9 cellular contexts compared by ENCODE assay signal in the genomic region with DNA sequence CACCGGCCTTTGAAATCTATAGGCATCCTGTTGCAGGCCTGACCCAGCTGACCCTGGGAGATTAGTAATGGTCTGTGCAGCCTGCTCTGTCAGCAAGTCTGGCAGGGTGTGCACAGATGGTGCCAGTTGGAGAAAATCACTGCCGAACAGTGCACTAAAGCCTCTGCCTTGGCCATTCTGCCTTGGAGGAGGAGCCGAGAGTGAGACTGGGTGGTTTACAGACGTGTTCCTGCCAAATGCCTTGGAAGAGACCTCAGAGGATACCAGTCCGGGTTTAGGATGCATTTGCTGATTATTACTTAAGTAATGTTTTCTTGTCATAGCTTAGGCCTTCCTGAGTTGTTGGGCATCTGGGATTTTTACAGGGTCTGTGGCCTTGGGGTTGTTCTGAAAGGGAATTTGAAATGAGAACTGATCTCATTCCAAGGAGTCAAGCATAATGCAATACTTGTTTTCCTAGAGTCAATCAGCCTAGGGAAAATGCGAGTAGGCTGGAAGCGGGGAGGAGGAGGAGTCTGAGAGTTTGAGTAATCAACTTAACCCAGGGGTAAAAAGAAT.
DNase-seq lines count a peak whose midpoint lies in the region; ATAC-seq and TF ChIP-seq lines count a peak whose summit lies in the region.
"Had no signal": no experiment of that assay in that cellular context is flagged by ENCODE, and none has a peak within 500 bp of the region (broad histone marks: within the 10 kb centered on the region; RNA-seq: fewer than 3 reads in every experiment).

No MANE protein-coding gene starts in this region.

- in situ Hi-C loops in GM13977 (cut with MboI; ENCODE audit: low pct_unique_long_range_greater_than_20kb, low sequenced_read_pairs, unreplicated experiment): no loop called here

- DNase-seq in AG04449 (ENCODE audit: low read depth, low spot score) (peak; percentile 81), NCI-H524 (lab: John Stamatoyannopoulos, UW) (peak; percentile 76 to 90), nephron progenitor cell (peak; percentile 59), GM13977 (ENCODE audit: low spot score) (no peak), activated T-cell treated with anti-CD3 and anti-CD28 coated beads for 4 hours (no peak)
- DNase-seq in stimulated activated naive CD4-positive, alpha-beta T cell treated with Interleukin-2 at 50 U/mL for 16 hours (lab: John Stamatoyannopoulos, UW): no peak
- DNase-seq in activated T-cell treated with anti-CD3 and anti-CD28 coated beads, Interleukin-2, amount 50 U/mL, for 72 hours: no peak
- DNase-seq: activated gamma-delta T cell had no signal

- POLR2A ChIA-PET in AG04449 (lab: Yijun Ruan, JAX): interaction anchor here (0.7 kb wide), 2 partner anchors 8 to 72 kb away, joined by 3 to 4 read pairs; no protein-coding TSS in a partner anchor

- ATAC-seq in esophagus mucosa: peak; percentile 52
- no peak for ATAC-seq in activated T-cell treated with anti-CD3 and anti-CD28 coated beads, Interleukin-2, amount 50 U/mL, for 72 hours (replicated peaks in 1 of 2)

- no peaks in the 10 kb centered on the region for H3K27me3 Mint-ChIP-seq in nephron progenitor cell (ENCODE audit: low read depth, poor library complexity)
- H3K27me3 Mint-ChIP-seq in activated T-cell treated with anti-CD3 and anti-CD28 coated beads, Interleukin-2, amount 50 U/mL, for 72 hours (ENCODE audit: low read depth): no peaks in the 10 kb centered on the region

- TF ChIP-seq CTCF in AG04449 (IDR thresholded peaks at IDR 0.05; ENCODE audit: insufficient read depth, low read length, missing control alignments): no peak
- no peak for TF ChIP-seq CTCF in nephron progenitor cell (IDR thresholded peaks at IDR 0.05)
- no peak for TF ChIP-seq CTCF in GM13977 (IDR thresholded peaks at IDR 0.05; ENCODE audit: extremely low read depth, insufficient read depth, missing control alignments)

- CTCF ChIA-PET in AG04449 (lab: Yijun Ruan, JAX): no interaction called here

- no peaks in the 10 kb centered on the region for H3K4me1 Mint-ChIP-seq in nephron progenitor cell
- peaks cover 22% of the 10 kb centered on the region for H3K4me1 Mint-ChIP-seq in activated T-cell treated with anti-CD3 and anti-CD28 coated beads, Interleukin-2, amount 50 U/mL, for 72 hours (ENCODE audit: low read depth)

- H3K36me3 Mint-ChIP-seq in nephron progenitor cell (ENCODE audit: low read depth): peaks cover 49% of the 10 kb centered on the region
- H3K36me3 Mint-ChIP-seq in activated T-cell treated with anti-CD3 and anti-CD28 coated beads, Interleukin-2, amount 50 U/mL, for 72 hours (ENCODE audit: insufficient read depth in 2 of 2): no peaks in the 10 kb centered on the region

- peaks cover 19% of the 10 kb centered on the region for H3K9me3 Mint-ChIP-seq in nephron progenitor cell
- peaks cover 2 to 5% of the 10 kb centered on the region in 2 donors for H3K9me3 Mint-ChIP-seq in activated T-cell treated with anti-CD3 and anti-CD28 coated beads, Interleukin-2, amount 50 U/mL, for 72 hours

- H3K4me3 ChIP-seq in AG04449 (ENCODE audit: low read depth, low read length): no peak overlapping the region

- H3K27ac Mint-ChIP-seq in nephron progenitor cell: no peak overlapping the region
- no peak overlapping the region for H3K27ac Mint-ChIP-seq in activated T-cell treated with anti-CD3 and anti-CD28 coated beads, Interleukin-2, amount 50 U/mL, for 72 hours

- H3K4me3 Mint-ChIP-seq in nephron progenitor cell: no peak overlapping the region
- H3K4me3 Mint-ChIP-seq in activated T-cell treated with anti-CD3 and anti-CD28 coated beads, Interleukin-2, amount 50 U/mL, for 72 hours: no peak overlapping the region

Comparison
In these comparisons a context has a peak if more than half of its experiments do, and no peak if none do; other contexts are left out.
1. DNase-seq: peak in AG04449 (single experiment), NCI-H524 (2 of 2) and nephron progenitor cell (single experiment); none in GM13977 (single experiment), stimulated activated naive CD4-positive, alpha-beta T cell treated with Interleukin-2 at 50 U/mL for 16 hours (single experiment), activated T-cell treated with anti-CD3 and anti-CD28 coated beads, Interleukin-2, amount 50 U/mL, for 72 hours (0 of 2) and activated T-cell treated with anti-CD3 and anti-CD28 coated beads for 4 hours (single experiment).